ENCODE assay signal across 16 cellular contexts in genomic region chr21:25927195-25927880, GRCh38.
DNase-seq lines count a peak whose midpoint lies in the region; ATAC-seq and TF ChIP-seq lines count a peak whose summit lies in the region.
"Had no signal": no experiment of that assay in that cellular context is flagged by ENCODE, and none has a peak within 500 bp of the region (broad histone marks: within the 10 kb centered on the region; RNA-seq: fewer than 3 reads in every experiment).

No MANE protein-coding gene starts in this region.

- no peak for TF ChIP-seq POLR2A in suprapubic skin (IDR thresholded peaks at IDR 0.05)

- H4K91ac ChIP-seq in H9 (ENCODE audit: insufficient read length, low read depth, low read length): no peak overlapping the region

- WGBS in H9 (ENCODE audit: extremely low coverage, insufficient read length, low lambda C conversion rate): no CpG with 5 or more reads among the region's 6 CpGs
- 82% methylated on average over 6 of the region's 6 CpGs for WGBS in suprapubic skin

- H3K36me3 Mint-ChIP-seq in H9 (ENCODE audit: insufficient read depth in 1 of 3, low read depth in 3 of 3): peaks cover 28 to 32% (median 29%) of the 10 kb centered on the region in 3 experiments

- no peak overlapping the region for H3K4me3 Mint-ChIP-seq in H9
- H3K4me3 Mint-ChIP-seq: CD8-positive, alpha-beta memory T cell; dendritic cell treated with granulocyte-macrophage colony-stimulating factor and Interleukin-4, amounts not matched to agents 40 ng/mL and 50 ng/mL, for 4 days; GM23338; naive thymus-derived CD8-positive, alpha-beta T cell had no signal

- no peaks in the 10 kb centered on the region for H3K9me2 ChIP-seq in OCI-LY7 (ENCODE audit: insufficient read depth, low read length)

- H3K56ac ChIP-seq in H9 (ENCODE audit: insufficient read length, low read depth, low read length): no peak overlapping the region

- no peak for TF ChIP-seq CTCF in H9 (conservative IDR thresholded peaks at IDR 0.05)
- TF ChIP-seq CTCF in lower lobe of right lung (IDR thresholded peaks at IDR 0.05): no peak
- TF ChIP-seq CTCF in suprapubic skin (IDR thresholded peaks at IDR 0.05): no peak
- no peak for TF ChIP-seq CTCF in OCI-LY7 (conservative IDR thresholded peaks at IDR 0.05; ENCODE audit: low read length)

- H2AK5ac ChIP-seq in H9 (ENCODE audit: insufficient read length, low read length): no peak overlapping the region

- no peak overlapping the region for H2BK15ac ChIP-seq in H9 (ENCODE audit: low read depth, low read length)

- DNase-seq in H9: no peak
- DNase-seq in lower lobe of right lung: no peak
- DNase-seq in suprapubic skin (ENCODE audit: low spot score in 2 of 2): no peak
- DNase-seq in retina: no peak
- no peak for DNase-seq in OCI-LY7 (ENCODE audit: low spot score)
- DNase-seq: activated gamma-delta T cell; CD8-positive, alpha-beta memory T cell; naive thymus-derived CD8-positive, alpha-beta T cell; NCI-H1694 treated with DMSO at 0.1 percent for 48 hours; NCI-H2227 treated with DMSO at 0.1 percent for 48 hours; stimulated activated CD4-positive, alpha-beta T cell treated with anti-CD3 and anti-CD28 coated beads, Interleukin-12 subunit alpha, Interleukin-12 subunit beta, amount 100 ng/mL, for 4 hours had no signal

- no peak overlapping the region for H3K14ac ChIP-seq in H9 (ENCODE audit: insufficient read depth, low read length)

- H4K20me1 ChIP-seq in H9 (ENCODE audit: control insufficient read depth, insufficient read depth, insufficient read length) (no peaks in the 10 kb centered on the region), OCI-LY7 (ENCODE audit: insufficient read depth, low read length) (no peaks in the 10 kb centered on the region)

- peak overlapping the region in 2 of 3 experiments; percentile 54 to 55; a peak in 4 of 7 replicates for H3K27ac Mint-ChIP-seq in H9
- H3K27ac Mint-ChIP-seq: CD8-positive, alpha-beta memory T cell; dendritic cell treated with granulocyte-macrophage colony-stimulating factor and Interleukin-4, amounts not matched to agents 40 ng/mL and 50 ng/mL, for 4 days; GM23338; naive thymus-derived CD8-positive, alpha-beta T cell had no signal

- no peak overlapping the region for H2BK120ac ChIP-seq in H9 (ENCODE audit: low read depth, low read length, poor library complexity, severe bottlenecking)

- intact Hi-C loops in lower lobe of right lung (cut with DNase I) (no loop called here), OCI-LY7 (cut with micrococcal nuclease; ENCODE audit: unreplicated experiment) (no loop called here)

- H3K79me1 ChIP-seq in H9 (ENCODE audit: insufficient read depth, low read depth, low read length, poor library complexity, severe bottlenecking): no peaks in the 10 kb centered on the region

- no peak overlapping the region for H4K5ac ChIP-seq in H9 (ENCODE audit: insufficient read length, low read depth, low read length)

- H3K4me1 ChIP-seq in H9 (ENCODE audit: insufficient read depth, low read length) (peaks cover 2% of the 10 kb centered on the region; the same call in 1 of the 2 replicates), lower lobe of right lung (peaks cover 20% of the 10 kb centered on the region), suprapubic skin (peaks cover 32% of the 10 kb centered on the region), OCI-LY7 (ENCODE audit: insufficient read depth, low read length, poor library complexity, severe bottlenecking) (no peaks in the 10 kb centered on the region)

- H3K9me3 ChIP-seq in H9 (ENCODE audit: control insufficient read depth, low read depth, low read length) (no peaks in the 10 kb centered on the region), lower lobe of right lung (no peaks in the 10 kb centered on the region), suprapubic skin (no peaks in the 10 kb centered on the region), OCI-LY7 (ENCODE audit: low read length) (no peaks in the 10 kb centered on the region)

- no peak overlapping the region for H3K4ac ChIP-seq in H9 (ENCODE audit: low read depth, low read length)

- H3K23me2 ChIP-seq in H9 (ENCODE audit: insufficient read length, low read depth, low read length, poor library complexity, severe bottlenecking): no peaks in the 10 kb centered on the region

- H4K8ac ChIP-seq in H9 (replicated peaks; ENCODE audit: insufficient read length, low read depth, low read length): no peak overlapping the region

- H3K27ac ChIP-seq in H9 (ENCODE audit: insufficient read length, low read depth, low read length) (no peak overlapping the region), cingulate gyrus (ENCODE audit: low read depth, low read length) (peak overlapping the region; percentile 42), lower lobe of right lung (peak overlapping the region; percentile 14), suprapubic skin (peak overlapping the region; percentile 53), OCI-LY7 (ENCODE audit: low read depth, low read length, poor library complexity, severe bottlenecking) (no peak overlapping the region)

- H3K27me3 Mint-ChIP-seq in H9 (ENCODE audit: low read depth): no peaks in the 10 kb centered on the region
- H3K27me3 Mint-ChIP-seq: CD8-positive, alpha-beta memory T cell; dendritic cell treated with granulocyte-macrophage colony-stimulating factor and Interleukin-4, amounts not matched to agents 40 ng/mL and 50 ng/mL, for 4 days; naive thymus-derived CD8-positive, alpha-beta T cell had no signal

- no peak overlapping the region for H3K23ac ChIP-seq in H9 (ENCODE audit: insufficient read length, low read depth, low read length)

- peaks cover 23 to 24% of the 10 kb centered on the region in 2 experiments for H3K4me1 Mint-ChIP-seq in H9
- H3K4me1 Mint-ChIP-seq: CD8-positive, alpha-beta memory T cell had no signal

- H3K79me2 ChIP-seq in H9 (ENCODE audit: insufficient read depth, low read length): peaks cover 7% of the 10 kb centered on the region
- no peaks in the 10 kb centered on the region for H3K79me2 ChIP-seq in OCI-LY7 (ENCODE audit: insufficient read depth, low read depth, low read length)

- no peak overlapping the region for H2BK20ac ChIP-seq in H9 (ENCODE audit: low read depth, low read length, poor library complexity, severe bottlenecking)

- H3K36me3 ChIP-seq in lower lobe of right lung: no peaks in the 10 kb centered on the region
- H3K36me3 ChIP-seq in suprapubic skin: no peaks in the 10 kb centered on the region
- no peaks in the 10 kb centered on the region for H3K36me3 ChIP-seq in OCI-LY7 (ENCODE audit: insufficient read depth, low read length)

- TF ChIP-seq EP300 in suprapubic skin (IDR thresholded peaks at IDR 0.05): no peak

- CTCF ChIA-PET in OCI-LY7 (lab: Charles Lee; ENCODE audit: unreplicated experiment): no interaction called here

- no peak overlapping the region for H3K18ac ChIP-seq in H9 (ENCODE audit: insufficient read length, low read depth, low read length)

- H2AFZ ChIP-seq in H9 (ENCODE audit: low read length) (no peak overlapping the region), OCI-LY7 (ENCODE audit: low read length) (no peak overlapping the region)
- H2AFZ ChIP-seq: GM23338 had no signal

- no peak overlapping the region for H3K9ac ChIP-seq in H9 (ENCODE audit: extremely low read depth, insufficient read length, low read length)

- peaks cover 0 to 6% of the 10 kb centered on the region in 2 experiments; a peak in 4 of 5 replicates for H3K9me3 Mint-ChIP-seq in H9
- H3K9me3 Mint-ChIP-seq: CD8-positive, alpha-beta memory T cell; dendritic cell treated with granulocyte-macrophage colony-stimulating factor and Interleukin-4, amounts not matched to agents 40 ng/mL and 50 ng/mL, for 4 days; GM23338 had no signal

- H3K4me2 ChIP-seq in H9 (ENCODE audit: insufficient read depth, insufficient read length, low read length) (no peak overlapping the region), OCI-LY7 (ENCODE audit: low read length) (no peak overlapping the region)
- H3K4me2 ChIP-seq: GM23338 had no signal

- no peak overlapping the region for H2BK12ac ChIP-seq in H9 (ENCODE audit: insufficient read length, low read depth, low read length)

- no peak overlapping the region for H3T11ph ChIP-seq in H9 (ENCODE audit: low read length)

- POLR2A ChIA-PET in OCI-LY7 (lab: Charles Lee): interaction anchor here (0.7 kb wide), 1 partner anchor 9 kb away, joined by 3 read pairs; no protein-coding TSS in a partner anchor

- H2BK5ac ChIP-seq in H9 (ENCODE audit: insufficient read length, low read length): no peak overlapping the region

- peak in 1 of 2 donors; percentile 35 for ATAC-seq in lower lobe of right lung
- no peak for ATAC-seq in GM18867 (IDR thresholded peaks at IDR 0.05; ENCODE audit: unreplicated experiment)
- no peak for ATAC-seq in GM21825 (IDR thresholded peaks at IDR 0.05; ENCODE audit: unreplicated experiment)
- ATAC-seq: GM23338; naive thymus-derived CD8-positive, alpha-beta T cell had no signal

- H3K4me3 ChIP-seq in lower lobe of right lung (no peak overlapping the region), suprapubic skin (no peak overlapping the region), OCI-LY7 (ENCODE audit: low read depth, low read length, poor library complexity, severe bottlenecking) (no peak overlapping the region)
- H3K4me3 ChIP-seq: GM23338 had no signal

- BruUV-seq in OCI-LY7 (replicated peaks; lab: Mats Ljungman, UMichigan): no TSS peak

- H3K27me3 ChIP-seq in H9 (ENCODE audit: insufficient read depth, low read length): no peaks in the 10 kb centered on the region
- no peaks in the 10 kb centered on the region for H3K27me3 ChIP-seq in lower lobe of right lung (ENCODE audit: low read depth)
- no peaks in the 10 kb centered on the region for H3K27me3 ChIP-seq in suprapubic skin

Comparison
In these comparisons a context has a peak if more than half of its experiments do, and no peak if none do; other contexts are left out.
1. H3K27ac ChIP-seq: peak in cingulate gyrus (single experiment), lower lobe of right lung (single experiment) and suprapubic skin (single experiment); none in H9 (single experiment) and OCI-LY7 (single experiment).